In the genomic region with DNA sequence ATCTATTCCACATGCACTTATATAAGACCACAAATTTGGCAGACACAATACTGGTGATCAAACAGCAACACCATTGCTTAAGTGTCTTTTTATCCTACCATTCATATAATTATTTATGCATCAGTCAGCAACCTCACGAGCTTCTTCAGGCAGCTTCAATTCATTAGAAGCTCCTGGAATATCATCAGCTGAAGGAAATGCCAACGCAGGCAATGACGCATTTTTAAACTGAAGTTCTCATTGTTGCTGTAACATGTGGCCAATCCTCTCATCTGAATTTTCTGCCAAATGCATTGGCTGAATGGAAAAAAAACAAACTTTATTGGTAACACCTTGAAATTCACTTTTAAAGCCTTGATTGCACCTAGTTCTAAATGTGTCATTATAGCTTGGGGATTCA, we compare ENCODE assay signal across 29 cellular contexts.
DNase-seq lines count a peak whose midpoint lies in the region; ATAC-seq and TF ChIP-seq lines count a peak whose summit lies in the region.
"Had no signal": no experiment of that assay in that cellular context is flagged by ENCODE, and none has a peak within 500 bp of the region (broad histone marks: within the 10 kb centered on the region; RNA-seq: fewer than 3 reads in every experiment).

No MANE protein-coding gene starts in this region.

- H3K27ac ChIP-seq in upper lobe of left lung, result no peak overlapping the region
- no peak overlapping the region for H3K27ac ChIP-seq in adrenal gland
- H3K27ac ChIP-seq: ascending aorta, C4-2B, coronary artery, left lung, prostate gland, transverse colon had no signal

- H3K4me1 ChIP-seq in upper lobe of left lung (no peaks in the 10 kb centered on the region), adrenal gland (replicated peaks in 1 of 2) (no peaks in the 10 kb centered on the region)
- H3K4me1 ChIP-seq: ascending aorta, left lung, prostate gland, transverse colon had no signal

- no peaks in the 10 kb centered on the region for H3K27me3 ChIP-seq in upper lobe of left lung
- no peaks in the 10 kb centered on the region for H3K27me3 ChIP-seq in adrenal gland
- H3K27me3 ChIP-seq: ascending aorta, left lung, transverse colon had no signal

- WGBS in upper lobe of left lung, 2 donors, result 70 to 81% methylated on average over 3 of the region's 3 CpGs
- WGBS in adrenal gland, 4 donors, result 73 to 79% (median 76%) methylated on average over 3 of the region's 3 CpGs

- ATAC-seq in upper lobe of left lung (ENCODE audit: low FRiP score in 2 of 2), result no peak
- ATAC-seq: left lung; stimulated activated naive CD8-positive, alpha-beta T cell treated with anti-CD3 and anti-CD28 coated beads, Interleukin-15, Interleukin-2, amounts not matched to agents 100 U/mL and 50 U/mL, for 24 hours had no signal

- no peak for TF ChIP-seq CTCF in astrocyte of the spinal cord (IDR thresholded peaks at IDR 0.05; ENCODE audit: low read depth, low read length)
- no peak for TF ChIP-seq CTCF in upper lobe of left lung (IDR thresholded peaks at IDR 0.05)
- TF ChIP-seq CTCF in adrenal gland (IDR thresholded peaks at IDR 0.05), result no peak

- in situ Hi-C loops in astrocyte of the spinal cord (cut with HindIII; ENCODE audit: low sequenced_read_pairs), result no loop called here

- TF ChIP-seq POLR2A in upper lobe of left lung (IDR thresholded peaks at IDR 0.05) (no peak), adrenal gland (IDR thresholded peaks at IDR 0.05) (no peak)

- H3K4me3 ChIP-seq in astrocyte of the spinal cord (ENCODE audit: low read depth, low read length), result no peak overlapping the region
- H3K4me3 ChIP-seq in upper lobe of left lung, result no peak overlapping the region
- H3K4me3 ChIP-seq in adrenal gland, result no peak overlapping the region
- H3K4me3 ChIP-seq: ascending aorta, coronary artery, left lung, prostate gland, transverse colon had no signal

- DNase-seq in GM04503 (ENCODE audit: low read depth), result peak; percentile 90
- DNase-seq in astrocyte of the spinal cord (ENCODE audit: low read depth, low spot score), result peak; percentile 37
- DNase-seq in fibroblast of the conjunctiva (ENCODE audit: low read depth), result peak; percentile 56
- DNase-seq in upper lobe of left lung, result no peak
- DNase-seq in DMS 273 (lab: John Stamatoyannopoulos, UW; ENCODE audit: unreplicated experiment), result no peak
- DNase-seq in adrenal gland, result no peak
- DNase-seq in NCI-H146 (lab: John Stamatoyannopoulos, UW), result no peak
- DNase-seq: activated CD4-positive, CD25-positive, alpha-beta regulatory T cell treated with anti-CD3 and anti-CD28 coated beads, Interleukin-2, amount 50 U/mL, for 72 hours; activated naive CD4-positive, alpha-beta T cell treated with anti-CD3 and anti-CD28 coated beads for 36 hours; activated T-cell treated with anti-CD3 and anti-CD28 coated beads, Interleukin-2, amount 50 U/mL, for 48 hours; H7; head of caudate nucleus; Karpas-422; left lung; NCI-H1048; NCI-H2029; NCI-H226; NCI-H774; nephron progenitor cell; Right ventricle myocardium superior; small intestine; stimulated activated CD4-positive, alpha-beta T cell treated with anti-CD3 and anti-CD28 coated beads, Interleukin-4, amount 100 ng/mL, for 1 hour; stimulated activated naive CD8-positive, alpha-beta T cell treated with anti-CD3 and anti-CD28 coated beads, Interleukin-15, Interleukin-2, amounts not matched to agents 100 U/mL and 50 U/mL, for 24 hours; SW 1271; transverse colon had no signal

- H3K9me3 ChIP-seq in upper lobe of left lung (no peaks in the 10 kb centered on the region), adrenal gland (replicated peaks in 1 of 3) (no peaks in the 10 kb centered on the region)
- H3K9me3 ChIP-seq: ascending aorta, prostate gland, transverse colon had no signal

- intact Hi-C loops in adrenal gland (cut with DNase I), result no loop called here

- H3K36me3 ChIP-seq in upper lobe of left lung (no peaks in the 10 kb centered on the region), adrenal gland (replicated peaks in 1 of 2) (no peaks in the 10 kb centered on the region)
- H3K36me3 ChIP-seq: ascending aorta, left lung, prostate gland, transverse colon had no signal

- no peak for TF ChIP-seq EP300 in upper lobe of left lung (IDR thresholded peaks at IDR 0.05)

Comparison
In these comparisons a context has a peak if more than half of its experiments do, and no peak if none do; other contexts are left out.
1. DNase-seq: peak in GM04503 (single experiment), astrocyte of the spinal cord (single experiment) and fibroblast of the conjunctiva (single experiment); none in upper lobe of left lung (0 of 2), DMS 273 (single experiment), adrenal gland (0 of 7) and NCI-H146 (single experiment).